Comparison of ENCODE assay signal across 10 cellular contexts in the genomic region with DNA sequence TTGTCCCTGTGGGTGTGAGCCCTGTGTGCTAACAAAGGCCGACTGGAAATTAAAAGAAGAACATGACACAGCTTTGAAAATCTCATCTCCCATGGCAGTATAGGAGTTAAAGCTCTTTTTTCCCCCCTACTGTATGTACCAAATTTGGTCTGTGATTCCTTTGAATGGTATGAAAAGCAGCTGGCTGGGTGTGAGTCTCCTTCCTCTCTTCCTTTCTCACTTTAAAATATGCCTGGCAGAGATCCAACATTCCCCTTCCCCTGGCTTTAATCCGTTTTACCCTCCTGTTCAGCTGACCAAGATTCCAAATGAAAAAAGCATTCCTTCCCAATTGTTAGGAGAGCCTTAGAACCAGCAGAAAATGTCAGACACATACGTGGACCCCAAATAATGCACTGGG.
DNase-seq lines count a peak whose midpoint lies in the region; ATAC-seq and TF ChIP-seq lines count a peak whose summit lies in the region.
"Had no signal": no experiment of that assay in that cellular context is flagged by ENCODE, and none has a peak within 500 bp of the region (broad histone marks: within the 10 kb centered on the region; RNA-seq: fewer than 3 reads in every experiment).

No MANE protein-coding gene starts in this region.

- H3K4me1 ChIP-seq in H9 (ENCODE audit: insufficient read depth, low read length) (peaks cover 10% of the 10 kb centered on the region), RWPE2 (ENCODE audit: insufficient read depth, poor library complexity, severe bottlenecking) (peaks cover 61% of the 10 kb centered on the region), foreskin keratinocyte (peaks cover 70% of the 10 kb centered on the region), trophoblast cell (ENCODE audit: control insufficient read depth in 1 of 2, insufficient read depth in 2 of 2, low read length in 2 of 2) (peaks cover 2 to 5% of the 10 kb centered on the region in 2 experiments), thyroid gland (peaks cover 14 to 20% of the 10 kb centered on the region in 2 donors), tibial nerve (peaks cover 0 to 46% (median 0%) of the 10 kb centered on the region in 4 donors)

- H3K79me1 ChIP-seq in H9 (ENCODE audit: insufficient read depth, low read depth, low read length, poor library complexity, severe bottlenecking) (no peaks in the 10 kb centered on the region), trophoblast cell (ENCODE audit: low read length) (peaks cover 2% of the 10 kb centered on the region)

- no peaks in the 10 kb centered on the region for H3K36me3 Mint-ChIP-seq in H9 (ENCODE audit: insufficient read depth in 1 of 3, low read depth in 3 of 3)
- H3K36me3 Mint-ChIP-seq: IgD-negative memory B cell had no signal

- no peak overlapping the region for H4K5ac ChIP-seq in H9 (ENCODE audit: insufficient read length, low read depth, low read length)

- H3K36me3 ChIP-seq in RWPE2 (ENCODE audit: low read depth) = peaks cover 22% of the 10 kb centered on the region
- H3K36me3 ChIP-seq in trophoblast cell (ENCODE audit: control insufficient read depth in 1 of 2, insufficient read depth in 2 of 2, low read length in 2 of 2) = no peaks in the 10 kb centered on the region
- H3K36me3 ChIP-seq in thyroid gland = no peaks in the 10 kb centered on the region
- H3K36me3 ChIP-seq in tibial nerve = no peaks in the 10 kb centered on the region

- H2BK5ac ChIP-seq in H9 (ENCODE audit: insufficient read length, low read length) (no peak overlapping the region), trophoblast cell (ENCODE audit: low read depth, low read length, poor library complexity) (no peak overlapping the region)

- H2AFZ ChIP-seq in H9 (ENCODE audit: low read length) = peak overlapping the region; percentile 40
- H2AFZ ChIP-seq in trophoblast cell (ENCODE audit: insufficient read depth, low read length, poor library complexity) = no peak overlapping the region

- H3K4ac ChIP-seq in H9 (ENCODE audit: low read depth, low read length) = no peak overlapping the region
- no peak overlapping the region for H3K4ac ChIP-seq in trophoblast cell (ENCODE audit: low read depth, low read length)

- H3K4me3 ChIP-seq in RWPE2 (ENCODE audit: severe bottlenecking) (no peak overlapping the region), trophoblast cell (ENCODE audit: low read depth, low read length) (no peak overlapping the region), thyroid gland (replicated peaks in 1 of 3) (no peak overlapping the region), tibial nerve (no peak overlapping the region)

- TF ChIP-seq EP300 in tibial nerve (IDR thresholded peaks at IDR 0.05) = no peak

- TF ChIP-seq CTCF in H9 (conservative IDR thresholded peaks at IDR 0.05) (no peak), RWPE2 (IDR thresholded peaks at IDR 0.05; ENCODE audit: poor library complexity, severe bottlenecking) (no peak), foreskin keratinocyte (conservative IDR thresholded peaks at IDR 0.05) (no peak), thyroid gland (IDR thresholded peaks at IDR 0.05) (no peak), tibial nerve (IDR thresholded peaks at IDR 0.05) (no peak)

- no peaks in the 10 kb centered on the region for H4K20me1 ChIP-seq in H9 (ENCODE audit: control insufficient read depth, insufficient read depth, insufficient read length)

- no peaks in the 10 kb centered on the region for H3K9me3 Mint-ChIP-seq in H9

- WGBS in H9 (ENCODE audit: extremely low coverage, insufficient read length, low lambda C conversion rate) = no CpG with 5 or more reads among the region's 3 CpGs
- no CpG with 5 or more reads among the region's 3 CpGs for WGBS in trophoblast cell (ENCODE audit: extremely low coverage, insufficient coverage, insufficient read length)
- WGBS in thyroid gland, 2 donors = 42 to 47% methylated on average over 3 of the region's 3 CpGs
- WGBS in tibial nerve, 2 donors = 26 to 27% methylated on average over 3 of the region's 3 CpGs

- intact Hi-C loops in thyroid gland (cut with DNase I) = no loop called here

- H3K27me3 Mint-ChIP-seq in H9 (ENCODE audit: low read depth) = no peaks in the 10 kb centered on the region

- H4K8ac ChIP-seq in H9 (replicated peaks; ENCODE audit: insufficient read length, low read depth, low read length) (no peak overlapping the region), trophoblast cell (ENCODE audit: low read depth, low read length) (no peak overlapping the region)

- H2AK5ac ChIP-seq in H9 (ENCODE audit: insufficient read length, low read length) = no peak overlapping the region
- H2AK5ac ChIP-seq in trophoblast cell (ENCODE audit: low read length) = no peak overlapping the region

- H2BK20ac ChIP-seq in H9 (ENCODE audit: low read depth, low read length, poor library complexity, severe bottlenecking) = no peak overlapping the region

- H3K4me3 Mint-ChIP-seq in H9 = no peak overlapping the region
- H3K4me3 Mint-ChIP-seq: IgD-negative memory B cell had no signal

- peaks cover 49 to 54% of the 10 kb centered on the region in 2 experiments for H3K4me1 Mint-ChIP-seq in H9
- H3K4me1 Mint-ChIP-seq: IgD-negative memory B cell had no signal

- no peak overlapping the region; the same call in 1 of the 2 replicates for H3K14ac ChIP-seq in H9 (ENCODE audit: insufficient read depth, low read length)
- H3K14ac ChIP-seq in trophoblast cell (ENCODE audit: low read length) = no peak overlapping the region

- H3K9ac ChIP-seq in H9 (ENCODE audit: extremely low read depth, insufficient read length, low read length) (no peak overlapping the region), trophoblast cell (ENCODE audit: low read length) (no peak overlapping the region)

- H3K4me2 ChIP-seq in H9 (ENCODE audit: insufficient read depth, insufficient read length, low read length) = no peak overlapping the region
- peak overlapping the region; percentile 49 for H3K4me2 ChIP-seq in trophoblast cell (ENCODE audit: low read length)

- H3K79me2 ChIP-seq in H9 (ENCODE audit: insufficient read depth, low read length) (no peaks in the 10 kb centered on the region), trophoblast cell (ENCODE audit: control insufficient read depth, insufficient read depth, low read length, poor library complexity) (no peaks in the 10 kb centered on the region)

- ATAC-seq in RWPE2 (ENCODE audit: low read depth) = peak; percentile 81
- ATAC-seq in foreskin keratinocyte = peak; percentile 53
- no peak for ATAC-seq in HG03095 (IDR thresholded peaks at IDR 0.05; ENCODE audit: unreplicated experiment)
- ATAC-seq in esophagus mucosa = no peak

- no peaks in the 10 kb centered on the region for H3K9me3 ChIP-seq in H9 (ENCODE audit: control insufficient read depth, low read depth, low read length)
- H3K9me3 ChIP-seq in RWPE2 (ENCODE audit: severe bottlenecking) = no peaks in the 10 kb centered on the region
- H3K9me3 ChIP-seq in trophoblast cell (ENCODE audit: insufficient read depth, low read depth, low read length) = no peaks in the 10 kb centered on the region
- no peaks in the 10 kb centered on the region for H3K9me3 ChIP-seq in thyroid gland
- no peaks in the 10 kb centered on the region for H3K9me3 ChIP-seq in tibial nerve

- H2BK12ac ChIP-seq in H9 (ENCODE audit: insufficient read length, low read depth, low read length) (no peak overlapping the region), trophoblast cell (ENCODE audit: low read length) (no peak overlapping the region)

- H2BK120ac ChIP-seq in H9 (ENCODE audit: low read depth, low read length, poor library complexity, severe bottlenecking) (no peak overlapping the region), trophoblast cell (ENCODE audit: insufficient read depth, low read length, poor library complexity) (no peak overlapping the region)

- no peak overlapping the region for H3K27ac ChIP-seq in H9 (ENCODE audit: insufficient read length, low read depth, low read length)
- peak overlapping the region; percentile 95 for H3K27ac ChIP-seq in RWPE2 (ENCODE audit: poor library complexity, severe bottlenecking)
- peak overlapping the region; percentile 26 for H3K27ac ChIP-seq in foreskin keratinocyte
- peak overlapping the region; percentile 69 for H3K27ac ChIP-seq in trophoblast cell (ENCODE audit: low read depth, low read length)
- H3K27ac ChIP-seq in thyroid gland = no peak overlapping the region
- H3K27ac ChIP-seq in tibial nerve = no peak overlapping the region

- H3K56ac ChIP-seq in H9 (ENCODE audit: insufficient read length, low read depth, low read length) = no peak overlapping the region

- no peaks in the 10 kb centered on the region for H3K27me3 ChIP-seq in H9 (ENCODE audit: insufficient read depth, low read length)
- no peaks in the 10 kb centered on the region for H3K27me3 ChIP-seq in RWPE2 (ENCODE audit: insufficient read depth, poor library complexity, severe bottlenecking)
- H3K27me3 ChIP-seq in foreskin keratinocyte = no peaks in the 10 kb centered on the region
- H3K27me3 ChIP-seq in trophoblast cell (ENCODE audit: insufficient read depth, low read length) = no peaks in the 10 kb centered on the region
- no peaks in the 10 kb centered on the region for H3K27me3 ChIP-seq in thyroid gland
- H3K27me3 ChIP-seq in tibial nerve = no peaks in the 10 kb centered on the region

- H3K18ac ChIP-seq in H9 (ENCODE audit: insufficient read length, low read depth, low read length) = peak overlapping the region; percentile 6
- H3K18ac ChIP-seq in trophoblast cell (ENCODE audit: low read length) = no peak overlapping the region

- H4K12ac ChIP-seq in trophoblast cell (ENCODE audit: low read depth, low read length) = no peak overlapping the region

- peak overlapping the region; percentile 42 to 71 (median 68); a peak in 4 of 7 replicates for H3K27ac Mint-ChIP-seq in H9
- H3K27ac Mint-ChIP-seq: IgD-negative memory B cell had no signal

- H2BK15ac ChIP-seq in H9 (ENCODE audit: low read depth, low read length) = no peak overlapping the region

- no peak overlapping the region for H4K91ac ChIP-seq in H9 (ENCODE audit: insufficient read length, low read depth, low read length)
- H4K91ac ChIP-seq in trophoblast cell (ENCODE audit: low read depth, low read length) = no peak overlapping the region

- no peak for TF ChIP-seq POLR2A in thyroid gland (IDR thresholded peaks at IDR 0.05)
- no peak for TF ChIP-seq POLR2A in tibial nerve (IDR thresholded peaks at IDR 0.05)

- H3T11ph ChIP-seq in H9 (ENCODE audit: low read length) = no peak overlapping the region

- H3K23ac ChIP-seq in H9 (ENCODE audit: insufficient read length, low read depth, low read length) (no peak overlapping the region), trophoblast cell (ENCODE audit: low read length) (no peak overlapping the region)

- no peaks in the 10 kb centered on the region for H3K23me2 ChIP-seq in H9 (ENCODE audit: insufficient read length, low read depth, low read length, poor library complexity, severe bottlenecking)

- DNase-seq in H9 (no peak), RWPE2 (ENCODE audit: low spot score) (peak; percentile 68), foreskin keratinocyte (peak; percentile 83 to 93), trophoblast cell (peak in 1 of 2 donors; percentile 4), thyroid gland (no peak), tibial nerve (ENCODE audit: low spot score in 2 of 2) (no peak)
- DNase-seq: stimulated activated naive CD4-positive, alpha-beta T cell had no signal

Comparison
In these comparisons a context has a peak if more than half of its experiments do, and no peak if none do; other contexts are left out.
1. DNase-seq: peak in RWPE2 (single experiment) and foreskin keratinocyte (2 of 2); none in H9 (single experiment), thyroid gland (0 of 2) and tibial nerve (0 of 2).
2. H3K27ac ChIP-seq: peak in RWPE2 (single experiment), foreskin keratinocyte (single experiment) and trophoblast cell (single experiment); none in H9 (single experiment), thyroid gland (0 of 3) and tibial nerve (0 of 4).
3. ATAC-seq: peak in RWPE2 (single experiment) and foreskin keratinocyte (single experiment); none in HG03095 (single experiment) and esophagus mucosa (single experiment).